10 cellular contexts compared by ENCODE assay signal in genomic region chr11:9571071-9571765, GRCh38. TPM values are rescaled to one million over a fixed set of nuclear protein-coding genes. Genes with fewer than 3 reads are reported as not detected.
DNase-seq lines count a peak whose midpoint lies in the region; ATAC-seq and TF ChIP-seq lines count a peak whose summit lies in the region.
"Had no signal": no experiment of that assay in that cellular context is flagged by ENCODE, and none has a peak within 500 bp of the region (broad histone marks: within the 10 kb centered on the region; RNA-seq: fewer than 3 reads in every experiment).

No MANE protein-coding gene starts in this region.

- no peak for ATAC-seq in CD4-positive, alpha-beta T cell (ENCODE audit: poor library complexity)
- ATAC-seq in natural killer cell (no peak), GM21737 (IDR thresholded peaks at IDR 0.05; ENCODE audit: unreplicated experiment) (no peak), HG03378 (IDR thresholded peaks at IDR 0.05; ENCODE audit: unreplicated experiment) (no peak)
- ATAC-seq: heart right ventricle, sciatic nerve had no signal

- intact Hi-C loops in CD4-positive, alpha-beta T cell (cut with DNase I, micrococcal nuclease), result loop anchor here in 1 of 2 experiments (5.0 kb wide), 3 partner anchors 34 to 184 kb away; partner anchors contain the start of gene ZNF143
- intact Hi-C loops in breast epithelium (cut with DNase I; ENCODE audit: low total_unique reads) (no loop called here), natural killer cell (cut with micrococcal nuclease) (no loop called here)

- H3K27ac ChIP-seq in CD4-positive, alpha-beta T cell (ENCODE audit: low read depth, low read length), result no peak overlapping the region
- peak overlapping the region; percentile 99 for H3K27ac ChIP-seq in breast epithelium

- no peak for DNase-seq in CD4-positive, alpha-beta T cell
- peak; percentile 50 for DNase-seq in LHCN-M2 (ENCODE audit: low read depth)
- no peak for DNase-seq in breast epithelium (ENCODE audit: low spot score in 2 of 2)
- no peak for DNase-seq in natural killer cell
- no peak for DNase-seq in NCI-H510A (lab: John Stamatoyannopoulos, UW)
- no peak for DNase-seq in CD1c-positive myeloid dendritic cell (ENCODE audit: extremely low spot score)
- DNase-seq: heart right ventricle had no signal

- H3K4me3 ChIP-seq in breast epithelium, result no peak overlapping the region
- H3K4me3 ChIP-seq: heart right ventricle had no signal

- H3K4me3 Mint-ChIP-seq in CD4-positive, alpha-beta T cell, result peak overlapping the region; percentile 90
- peak overlapping the region; percentile 88 for H3K4me3 Mint-ChIP-seq in natural killer cell

- POLR2A ChIA-PET in CD4-positive, alpha-beta T cell (lab: Charles Lee), result interaction anchor here (2.7 kb wide), 1 partner anchor 36 kb away, joined by 7 read pairs; no protein-coding TSS in a partner anchor

- no peaks in the 10 kb centered on the region for H3K27me3 ChIP-seq in CD4-positive, alpha-beta T cell (ENCODE audit: control insufficient read depth, insufficient read depth, low read length)
- H3K27me3 ChIP-seq in breast epithelium, result no peaks in the 10 kb centered on the region
- H3K27me3 ChIP-seq: heart right ventricle had no signal

- no peak overlapping the region for H3K27ac Mint-ChIP-seq in CD4-positive, alpha-beta T cell
- no peak overlapping the region for H3K27ac Mint-ChIP-seq in natural killer cell

- H3K36me3 ChIP-seq in breast epithelium, result no peaks in the 10 kb centered on the region
- H3K36me3 ChIP-seq: heart right ventricle had no signal

- H3K9me3 Mint-ChIP-seq in CD4-positive, alpha-beta T cell, result no peaks in the 10 kb centered on the region
- H3K9me3 Mint-ChIP-seq in natural killer cell, result no peaks in the 10 kb centered on the region

- H3K27me3 Mint-ChIP-seq in CD4-positive, alpha-beta T cell, result peaks cover 15% of the 10 kb centered on the region
- H3K27me3 Mint-ChIP-seq in natural killer cell (ENCODE audit: low read depth in 2 of 2), result no peaks in the 10 kb centered on the region

- TF ChIP-seq POLR2A in breast epithelium (IDR thresholded peaks at IDR 0.05), result no peak

- H3K4me1 Mint-ChIP-seq in CD4-positive, alpha-beta T cell (ENCODE audit: low read depth), result peaks cover 33% of the 10 kb centered on the region
- peaks cover 16% of the 10 kb centered on the region in 2 donors for H3K4me1 Mint-ChIP-seq in natural killer cell

- no peaks in the 10 kb centered on the region for H3K36me3 Mint-ChIP-seq in CD4-positive, alpha-beta T cell (ENCODE audit: low read depth)
- H3K36me3 Mint-ChIP-seq in natural killer cell, result no peaks in the 10 kb centered on the region

- CTCF ChIA-PET in CD4-positive, alpha-beta T cell (lab: Charles Lee), result interaction anchor here (4.2 kb wide), 1 partner anchor 42 kb away, joined by 31 read pairs; no protein-coding TSS in a partner anchor

- H3K9me3 ChIP-seq in CD4-positive, alpha-beta T cell (ENCODE audit: control insufficient read depth, low read length), result no peaks in the 10 kb centered on the region
- H3K9me3 ChIP-seq in breast epithelium, result no peaks in the 10 kb centered on the region
- H3K9me3 ChIP-seq: heart right ventricle had no signal

- H3K4me1 ChIP-seq in breast epithelium, result peaks cover 6 to 7% of the 10 kb centered on the region in 2 donors

- no peak for TF ChIP-seq CTCF in CD4-positive, alpha-beta T cell (IDR thresholded peaks at IDR 0.05)
- TF ChIP-seq CTCF in breast epithelium (IDR thresholded peaks at IDR 0.05) (no peak), natural killer cell (IDR thresholded peaks at IDR 0.05) (no peak)

RNA-seq across cellular contexts. Expression of gene WEE1, which starts 2.3 kb away (rescaled TPM):
- total RNA-seq in CD4-positive, alpha-beta T cell, result 10 to 100 TPM in 1 of 2 experiments, 1 to 10 TPM in 1; 9.3 to 10.7 TPM
- total RNA-seq in LHCN-M2 (2014; rRNA removed) (69.2 and 87.8 TPM in 2 replicates), breast epithelium (100 to 1,000 TPM in 1 of 3 donors, 10 to 100 TPM in 2; 25.0 to 128 (median 66.5) TPM), natural killer cell (10 to 100 TPM; 17.1 to 20.8 (median 19.0) TPM)
- 25.1 TPM for polyA plus RNA-seq in LHCN-M2 (2012)
